In genomic region chr7:92831716-92832622, GRCh38 we compare ENCODE assay signal across 8 cellular contexts. TPM values are rescaled to one million over a fixed set of nuclear protein-coding genes. Genes with fewer than 3 reads are reported as not detected.
DNase-seq lines count a peak whose midpoint lies in the region; ATAC-seq, FAIRE-seq and TF ChIP-seq lines count a peak whose summit lies in the region.

No MANE protein-coding gene starts in this region.

- H3K9me3 ChIP-seq in Loucy (ENCODE audit: insufficient read depth, low read depth, low read length) = no peaks in the 10 kb centered on the region
- H3K9me3 ChIP-seq in K562 (replicated peaks; ENCODE audit: control insufficient read depth, insufficient read depth, low read depth, low read length) = peaks cover 4% of the 10 kb centered on the region; the same call in 1 of the 2 replicates
- no peaks in the 10 kb centered on the region for H3K9me3 ChIP-seq in liver (ENCODE audit: control insufficient read depth in 4 of 4, low read length in 3 of 4)

- TSS peak; percentile 5 for BruUV-seq in K562 (replicated peaks; lab: Mats Ljungman, UMichigan)

- no peak for TF ChIP-seq EP300 in K562 (IDR thresholded peaks at IDR 0.05; ENCODE audit: low read length)

- WGBS in K562 (ENCODE audit: insufficient coverage, low coverage, missing lambda C conversion rate) = 85% methylated on average over 8 of the region's 8 CpGs
- 70% methylated on average over 8 of the region's 8 CpGs for WGBS in liver

- TF ChIP-seq RAD21 in K562 (CRISPR knock-in tag; conservative IDR thresholded peaks at IDR 0.05 in 1 of 2, IDR thresholded peaks at IDR 0.05 in 1 of 2) = no peak
- TF ChIP-seq RAD21 in liver (IDR thresholded peaks at IDR 0.05) = no peak

- no peaks in the 10 kb centered on the region for H3K9me3 Mint-ChIP-seq in type B pancreatic cell

- peak overlapping the region; percentile 99 for H3K4me3 Mint-ChIP-seq in type B pancreatic cell

- peak overlapping the region; percentile 89 for H3K27ac Mint-ChIP-seq in type B pancreatic cell

- peaks cover 18% of the 10 kb centered on the region for H3K36me3 Mint-ChIP-seq in type B pancreatic cell

- DNase-seq in EH (ENCODE audit: low read depth) (peak; percentile 95), K562 (ENCODE audit: extremely low read depth in 1 of 4, low spot score in 3 of 4) (no peak), type B pancreatic cell (ENCODE audit: extremely low spot score, unreplicated experiment) (no peak), NCI-H2107 treated with DMSO at 0.1 percent for 48 hours (lab: John Stamatoyannopoulos, UW; ENCODE audit: unreplicated experiment) (no peak), posterior vena cava (ENCODE audit: low spot score) (no peak), NCI-H345 (lab: John Stamatoyannopoulos, UW) (no peak)

- H4K20me1 ChIP-seq in Loucy (ENCODE audit: insufficient read depth, low read length, poor library complexity, severe bottlenecking) = peaks cover 71% of the 10 kb centered on the region
- 0 out of 2 replicates have a peak, but pooled peaks cover 9% of the 10 kb centered on the region for H4K20me1 ChIP-seq in K562 (replicated peaks; ENCODE audit: control insufficient read depth, insufficient read depth, low read length)

- H3K36me3 ChIP-seq in Loucy (ENCODE audit: insufficient read depth, low read length) (peaks cover 63% of the 10 kb centered on the region), K562 (ENCODE audit: control insufficient read depth, insufficient read depth, low read length) (peaks cover 64% of the 10 kb centered on the region), liver (ENCODE audit: control insufficient read depth in 4 of 4, insufficient read depth in 3 of 4, low read depth in 1 of 4, low read length in 3 of 4) (no peaks in the 10 kb centered on the region)

- in situ Hi-C loops in K562 (cut with MboI) = no loop called here

- no peaks in the 10 kb centered on the region for H3K9me1 ChIP-seq in K562 (ENCODE audit: control insufficient read depth, insufficient read depth, low read length)

- peaks cover 32% of the 10 kb centered on the region for H3K4me1 ChIP-seq in Loucy (ENCODE audit: insufficient read depth, low read length, poor library complexity, severe bottlenecking)
- H3K4me1 ChIP-seq in K562 (replicated peaks in 1 of 2; ENCODE audit: control insufficient read depth in 2 of 2, insufficient read depth in 2 of 2, low read length in 2 of 2) = peaks cover 4 to 31% of the 10 kb centered on the region in 2 experiments; a peak in 3 of 5 replicates
- peaks cover 0 to 39% (median 21%) of the 10 kb centered on the region in 4 donors for H3K4me1 ChIP-seq in liver (ENCODE audit: control insufficient read depth in 4 of 4, insufficient read depth in 4 of 4, low read length in 3 of 4)

- H3F3A ChIP-seq in Loucy (ENCODE audit: low read depth) = peaks cover 5% of the 10 kb centered on the region

- H3K9ac ChIP-seq in Loucy (ENCODE audit: low read depth, low read length, poor library complexity, severe bottlenecking) (peak overlapping the region; percentile 98), K562 (ENCODE audit: insufficient read depth in 1 of 2, low read depth in 2 of 2, low read length in 2 of 2) (peak overlapping the region in 1 of 2 experiments; percentile 39; a peak in 2 of 4 replicates), liver (ENCODE audit: low read depth in 1 of 2, low read length in 2 of 2) (peak overlapping the region in 1 of 2 donors; percentile 93)

- peaks cover 38% of the 10 kb centered on the region for H3K4me1 Mint-ChIP-seq in type B pancreatic cell (ENCODE audit: unreplicated experiment)

- H3K79me2 ChIP-seq in Loucy (ENCODE audit: insufficient read depth, low read length) (peaks cover 100% of the 10 kb centered on the region), K562 (ENCODE audit: control insufficient read depth, insufficient read depth, low read length) (peaks cover 99% of the 10 kb centered on the region)

- peak; percentile 61 for FAIRE-seq in K562 (lab: Jason Lieb, UNC)

- intact Hi-C loops in K562 (cut with micrococcal nuclease) (loop anchor here (2.0 kb wide), 1 partner anchor 141 kb away; no protein-coding TSS in a partner anchor), posterior vena cava (cut with DNase I) (loop anchor here (5.0 to 10.0 kb wide), 4 partner anchors 135 to 207 kb away; no protein-coding TSS in a partner anchor)

- H2AFZ ChIP-seq in Loucy (ENCODE audit: low read length) = no peak overlapping the region
- H2AFZ ChIP-seq in K562 (ENCODE audit: low read depth, low read length) = no peak overlapping the region

- peak overlapping the region; percentile 87 for H3K4me3 ChIP-seq in Loucy (ENCODE audit: low read length, poor library complexity, severe bottlenecking)
- H3K4me3 ChIP-seq in K562 = no peak overlapping the region
- H3K4me3 ChIP-seq in liver (ENCODE audit: low read depth in 1 of 3, low read length in 3 of 3) = peak overlapping the region; percentile 82 to 93 (median 88)

- ATAC-seq in K562 = no peak

- no peaks in the 10 kb centered on the region for H3K9me2 ChIP-seq in Loucy (replicated peaks; ENCODE audit: low read depth, low read length)

- CTCF ChIA-PET in K562 (lab: Yijun Ruan, JAX; ENCODE audit: low intra/inter-chr PET ratio) = interaction anchor here (0.6 to 1.6 kb wide), 2 partner anchors 141 to 210 kb away, joined by 3 read pairs; no protein-coding TSS in a partner anchor

- POLR2A ChIA-PET in K562 (lab: Yijun Ruan, JAX) = interaction anchor here (0.8 to 1.2 kb wide), 2 partner anchors 9 to 14 kb away, joined by 3 read pairs; no protein-coding TSS in a partner anchor

- H3K27me3 ChIP-seq in Loucy (ENCODE audit: insufficient read depth, low read length, poor library complexity, severe bottlenecking) (peaks cover 54% of the 10 kb centered on the region), K562 (ENCODE audit: control insufficient read depth in 2 of 2, insufficient read depth in 2 of 2, low read length in 2 of 2) (no peaks in the 10 kb centered on the region), liver (ENCODE audit: control insufficient read depth in 4 of 4, insufficient read depth in 4 of 4, low read length in 3 of 4) (no peaks in the 10 kb centered on the region)

- H3K27me3 Mint-ChIP-seq in type B pancreatic cell = peaks cover 5% of the 10 kb centered on the region

- H3K27ac ChIP-seq in K562 (ENCODE audit: extremely low read depth, low read depth, low read length) (no peak overlapping the region), liver (ENCODE audit: low read depth in 1 of 2, low read length in 2 of 2) (peak overlapping the region in 1 of 2 donors; percentile 92)

- TF ChIP-seq CTCF in Loucy (conservative IDR thresholded peaks at IDR 0.05; ENCODE audit: low read length) (no peak), K562 (IDR thresholded peaks at IDR 0.05 in 2 of 3, conservative IDR thresholded peaks at IDR 0.05 in 1 of 3; ENCODE audit: insufficient read depth in 2 of 3, low read depth in 1 of 3, low read length in 3 of 3) (no peak), liver (IDR thresholded peaks at IDR 0.05; ENCODE audit: low read depth, low read length, missing input control) (no peak), type B pancreatic cell (conservative IDR thresholded peaks at IDR 0.05) (no peak)

- no peak for TF ChIP-seq POLR2A in K562 (conservative IDR thresholded peaks at IDR 0.05)

- H3K4me2 ChIP-seq in Loucy (ENCODE audit: low read depth, low read length, poor library complexity, severe bottlenecking) (peak overlapping the region; percentile 90), K562 (ENCODE audit: insufficient read depth, low read length) (peak overlapping the region; percentile 70)

TF ChIP-seq in K562, 482 proteins besides CTCF, POLR2A, EP300 and RAD21:
- TF ChIP-seq SMARCA4 (IDR thresholded peaks at IDR 0.05) (no peak), ZNF174 (CRISPR knock-in tag; IDR thresholded peaks at IDR 0.05) (no peak), ZNF274 (IDR thresholded peaks at IDR 0.05; ENCODE audit: borderline replicate concordance, low read depth, low read length) (no peak), ZNF316 (IDR thresholded peaks at IDR 0.05) (0 out of 2 replicates have a peak, but pooled peaks have one; percentile 10), POLR3G (IDR thresholded peaks at IDR 0.05; ENCODE audit: extremely low read depth, insufficient read length, insufficient replicate concordance) (no peak), NRF1 (conservative IDR thresholded peaks at IDR 0.05 in 1 of 2, IDR thresholded peaks at IDR 0.05 in 1 of 2) (no peak), BRD9 (IDR thresholded peaks at IDR 0.05; ENCODE audit: low read depth, partially characterized antibody) (no peak)

TF ChIP-seq in liver, 16 proteins besides CTCF, POLR2A, EP300 and RAD21 (continues in another document):
- no peak for TF ChIP-seq YY1 (IDR thresholded peaks at IDR 0.05)
- no peak for TF ChIP-seq TAF1 (conservative IDR thresholded peaks at IDR 0.05)

RNA-seq across cellular contexts. Expression of gene CDK6, which starts 4.4 kb away (rescaled TPM):
- 85.3 and 114 TPM in 2 replicates for total RNA-seq in K562 (2011; cell fraction: chromatin; rRNA removed; ENCODE audit: low replicate concordance)
- 56.5 and 61.6 TPM in 2 replicates for total RNA-seq in K562 (2011; cell fraction: nucleolus; rRNA removed)
- 58.1 and 77.3 TPM in 2 replicates for total RNA-seq in K562 (2011; cell fraction: nucleoplasm; rRNA removed)
- total RNA-seq in K562 (2014; rRNA removed) (90.8 and 91.6 TPM in 2 replicates), K562 (2014; rRNA removed; fragmentation: Illumina TruSeq; extraction: Trizol) (77.8 and 81.9 TPM in 2 replicates), K562 (2015; rRNA removed; fragmentation: Illumina TruSeq; extraction: Trizol) (62.2 and 63.9 TPM in 2 replicates), K562 (2021) (97.9 and 109 TPM in 2 replicates), liver (10 to 100 TPM; 17.7 to 35.0 TPM), type B pancreatic cell (ENCODE audit: low replicate concordance) (51.9 and 68.5 TPM in 2 replicates), posterior vena cava (10 to 100 TPM; 19.1 to 24.9 TPM)
- polyA plus RNA-seq in K562 (2011; rRNA removed) (37.2 and 39.0 TPM in 2 replicates), K562 (2014; fragmentation: Illumina TruSeq; extraction: Trizol) (37.1 and 44.4 TPM in 2 replicates), K562 (2014; fragmentation: Nextera tagmentation; extraction: Ambion mirVana) (10 to 100 TPM in 1 of 2 experiments, 1 to 10 TPM in 1; 7.6 to 15.0 TPM), K562 (2014; rRNA removed) (24.5 and 27.3 TPM in 2 replicates), liver (1 to 10 TPM; 3.3 to 6.2 TPM)
- polyA plus RNA-seq in K562 (2011; cell fraction: cytosol; rRNA removed) = 26.0 and 31.7 TPM in 2 replicates
- polyA plus RNA-seq in K562 (2011; cell fraction: nucleus; rRNA removed) = 39.8 and 46.6 TPM in 2 replicates
- polyA plus RNA-seq in K562 (2012) = 14.5 and 19.6 TPM in 2 replicates
- polyA minus RNA-seq in K562 (2011; rRNA and poly(A)+ RNA removed) = 108 and 112 TPM in 2 replicates
- 119 and 123 TPM in 2 replicates for polyA minus RNA-seq in K562 (2011; cell fraction: cytosol; rRNA and poly(A)+ RNA removed)
- polyA minus RNA-seq in K562 (2011; cell fraction: nucleus; rRNA and poly(A)+ RNA removed) = 84.6 and 94.7 TPM in 2 replicates
